In the genomic region with DNA sequence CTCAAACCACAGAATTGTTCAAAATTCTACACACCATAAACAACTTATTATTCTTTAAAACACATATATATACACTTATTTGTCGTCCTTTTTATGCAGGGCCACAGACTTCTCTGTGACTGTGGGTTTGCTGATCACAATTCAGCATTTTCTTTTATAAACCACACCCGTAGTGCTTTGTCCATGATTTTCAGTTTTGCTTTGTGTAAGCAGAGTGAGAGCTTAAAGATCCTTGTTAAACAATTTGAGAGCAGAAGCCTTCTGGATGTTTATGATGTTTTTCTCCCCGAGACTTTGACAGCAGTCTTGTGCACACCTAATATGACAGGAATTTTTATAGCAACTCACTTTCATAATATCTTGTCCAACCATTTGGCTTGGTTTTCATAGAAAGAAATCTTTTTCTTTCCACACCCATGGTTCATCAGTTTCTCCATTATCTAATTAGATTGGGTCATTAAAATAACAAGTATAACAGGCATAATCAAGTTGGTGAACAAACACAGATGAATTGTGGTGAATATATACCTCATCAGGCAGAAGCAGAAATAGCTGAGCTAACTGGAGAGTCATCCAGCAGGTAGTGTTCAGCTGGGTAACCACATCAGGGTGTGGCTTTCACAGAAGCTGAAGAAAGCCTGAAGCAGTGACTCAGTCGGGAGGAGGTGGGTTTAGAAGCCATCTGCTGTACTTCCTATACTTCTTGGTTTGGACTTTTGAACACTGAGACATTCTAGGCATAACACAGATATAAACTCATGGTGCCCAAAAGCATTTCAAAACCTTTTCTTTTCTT, we compare ENCODE assay signal across 9 cellular contexts. TPM values are rescaled to one million over a fixed set of nuclear protein-coding genes. Genes with fewer than 3 reads are reported as not detected.
DNase-seq lines count a peak whose midpoint lies in the region; ATAC-seq and TF ChIP-seq lines count a peak whose summit lies in the region.
"Had no signal": no experiment of that assay in that cellular context is flagged by ENCODE, and none has a peak within 500 bp of the region (broad histone marks: within the 10 kb centered on the region; RNA-seq: fewer than 3 reads in every experiment).

No MANE protein-coding gene starts in this region.

- POLR2A ChIA-PET in activated B cell treated with CpG ODN at 0.5 μM for 24 hours (lab: Charles Lee), result interaction anchor here (0.6 kb wide), 1 partner anchor 136 kb away, joined by 3 read pairs; no protein-coding TSS in a partner anchor
- POLR2A ChIA-PET in HEK293T (lab: Yijun Ruan, JAX), result no interaction called here

- H3K9me3 Mint-ChIP-seq in activated B cell treated with CpG ODN at 0.5 μM for 24 hours (no peaks in the 10 kb centered on the region), progenitor cell of endocrine pancreas (ENCODE audit: low read depth) (no peaks in the 10 kb centered on the region)

- H3K4me1 Mint-ChIP-seq in activated B cell treated with CpG ODN at 0.5 μM for 24 hours, result peaks cover 8% of the 10 kb centered on the region
- no peaks in the 10 kb centered on the region for H3K4me1 Mint-ChIP-seq in progenitor cell of endocrine pancreas (ENCODE audit: low read depth)

- CTCF ChIA-PET in activated B cell treated with CpG ODN at 0.5 μM for 24 hours (lab: Charles Lee) (no interaction called here), HEK293T (lab: Yijun Ruan, JAX) (no interaction called here)

- H3K27ac Mint-ChIP-seq in activated B cell treated with CpG ODN at 0.5 μM for 24 hours (no peak overlapping the region), progenitor cell of endocrine pancreas (no peak overlapping the region)

- ATAC-seq in HG02973 (IDR thresholded peaks at IDR 0.05; ENCODE audit: unreplicated experiment), result peak; percentile 67
- peak; percentile 86 for ATAC-seq in activated B cell treated with CpG ODN at 0.5 μM for 24 hours (ENCODE audit: low read depth)

- peaks cover 87% of the 10 kb centered on the region for H3K36me3 Mint-ChIP-seq in activated B cell treated with CpG ODN at 0.5 μM for 24 hours (ENCODE audit: low read depth)
- no peaks in the 10 kb centered on the region for H3K36me3 Mint-ChIP-seq in progenitor cell of endocrine pancreas (ENCODE audit: insufficient read depth)

- intact Hi-C loops in activated B cell treated with CpG ODN at 0.5 μM for 24 hours (cut with micrococcal nuclease), result no loop called here

- H3K27me3 Mint-ChIP-seq in activated B cell treated with CpG ODN at 0.5 μM for 24 hours, result no peaks in the 10 kb centered on the region
- H3K27me3 Mint-ChIP-seq in progenitor cell of endocrine pancreas, result no peaks in the 10 kb centered on the region

- H3K4me3 Mint-ChIP-seq in activated B cell treated with CpG ODN at 0.5 μM for 24 hours, result no peak overlapping the region
- no peak overlapping the region for H3K4me3 Mint-ChIP-seq in progenitor cell of endocrine pancreas (ENCODE audit: low read depth)
- H3K4me3 Mint-ChIP-seq: neural crest cell had no signal

- DNase-seq in activated B cell treated with CpG ODN at 0.5 μM for 24 hours (no peak), dedifferentiated amniotic fluid mesenchymal stem cell (ENCODE audit: extremely low spot score) (peak; percentile 27), NCI-H1105 (lab: John Stamatoyannopoulos, UW) (no peak), progenitor cell of endocrine pancreas (ENCODE audit: low spot score, unreplicated experiment) (no peak), HEK293T (ENCODE audit: extremely low spot score) (no peak), COLO829 (ENCODE audit: low spot score) (no peak)
- DNase-seq in stimulated activated CD8-positive, alpha-beta memory T cell treated with anti-CD3 and anti-CD28 coated beads, Interleukin-15, amount 100 ng/mL, for 4 hours (ENCODE audit: low read depth in 2 of 2), result peak; percentile 36 to 58

- TF ChIP-seq CTCF in activated B cell treated with CpG ODN at 0.5 μM for 24 hours (IDR thresholded peaks at IDR 0.05), result no peak
- no peak for TF ChIP-seq CTCF in progenitor cell of endocrine pancreas (IDR thresholded peaks at IDR 0.05; ENCODE audit: unreplicated experiment)

TF ChIP-seq in HEK293T, 16 proteins besides CTCF, POLR2A, EP300 and RAD21:
- TF ChIP-seq LEF1 (IDR thresholded peaks at IDR 0.05; ENCODE audit: borderline replicate concordance) (no peak), SUZ12 (IDR thresholded peaks at IDR 0.05) (no peak), NFRKB (IDR thresholded peaks at IDR 0.05) (no peak), TARDBP (IDR thresholded peaks at IDR 0.05) (no peak), SP1 (IDR thresholded peaks at IDR 0.05) (no peak), L3MBTL2 (conservative IDR thresholded peaks at IDR 0.05) (no peak), ELF4 (IDR thresholded peaks at IDR 0.05) (no peak), ZNF384 (IDR thresholded peaks at IDR 0.05) (no peak), CTBP1 (IDR thresholded peaks at IDR 0.05; ENCODE audit: borderline replicate concordance) (no peak), FOXA1 (IDR thresholded peaks at IDR 0.05) (no peak), HDGF (IDR thresholded peaks at IDR 0.05; ENCODE audit: borderline replicate concordance) (no peak), ARNT (IDR thresholded peaks at IDR 0.05) (no peak), FOXM1 (IDR thresholded peaks at IDR 0.05; ENCODE audit: borderline replicate concordance) (no peak), FOXK2 (IDR thresholded peaks at IDR 0.05) (no peak)
- TF ChIP-seq, protein P1, sequence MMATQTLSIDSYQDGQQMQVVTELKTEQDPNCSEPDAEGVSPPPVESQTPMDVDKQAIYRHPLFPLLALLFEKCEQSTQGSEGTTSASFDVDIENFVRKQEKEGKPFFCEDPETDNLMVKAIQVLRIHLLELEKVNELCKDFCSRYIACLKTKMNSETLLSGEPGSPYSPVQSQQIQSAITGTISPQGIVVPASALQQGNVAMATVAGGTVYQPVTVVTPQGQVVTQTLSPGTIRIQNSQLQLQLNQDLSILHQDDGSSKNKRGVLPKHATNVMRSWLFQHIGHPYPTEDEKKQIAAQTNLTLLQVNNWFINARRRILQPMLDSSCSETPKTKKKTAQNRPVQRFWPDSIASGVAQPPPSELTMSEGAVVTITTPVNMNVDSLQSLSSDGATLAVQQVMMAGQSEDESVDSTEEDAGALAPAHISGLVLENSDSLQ (IDR thresholded peaks at IDR 0.05), result no peak

RNA-seq across cellular contexts. Expression of a gene that starts 57.1 kb away (rescaled TPM):
- total RNA-seq in activated B cell treated with CpG ODN at 0.5 μM for 24 hours, result 2.2 and 2.6 TPM in 2 replicates
- total RNA-seq in progenitor cell of endocrine pancreas, result 48.2 and 48.6 TPM in 2 replicates

Comparison
In these comparisons a context has a peak if more than half of its experiments do, and no peak if none do; other contexts are left out.
1. DNase-seq: peak in dedifferentiated amniotic fluid mesenchymal stem cell (single experiment) and stimulated activated CD8-positive, alpha-beta memory T cell treated with anti-CD3 and anti-CD28 coated beads, Interleukin-15, amount 100 ng/mL, for 4 hours (2 of 2); none in activated B cell treated with CpG ODN at 0.5 μM for 24 hours (single experiment), NCI-H1105 (single experiment), progenitor cell of endocrine pancreas (single experiment), HEK293T (single experiment) and COLO829 (single experiment).
2. RNA of a gene that starts 57.1 kb away (total RNA-seq): 48.2 to 48.6 TPM in progenitor cell of endocrine pancreas; 2.2 to 2.6 TPM in activated B cell treated with CpG ODN at 0.5 μM for 24 hours; every median in the first group is over 10 times any median in the second.